ENCODE assay signal across 1 cellular context in the genomic region with DNA sequence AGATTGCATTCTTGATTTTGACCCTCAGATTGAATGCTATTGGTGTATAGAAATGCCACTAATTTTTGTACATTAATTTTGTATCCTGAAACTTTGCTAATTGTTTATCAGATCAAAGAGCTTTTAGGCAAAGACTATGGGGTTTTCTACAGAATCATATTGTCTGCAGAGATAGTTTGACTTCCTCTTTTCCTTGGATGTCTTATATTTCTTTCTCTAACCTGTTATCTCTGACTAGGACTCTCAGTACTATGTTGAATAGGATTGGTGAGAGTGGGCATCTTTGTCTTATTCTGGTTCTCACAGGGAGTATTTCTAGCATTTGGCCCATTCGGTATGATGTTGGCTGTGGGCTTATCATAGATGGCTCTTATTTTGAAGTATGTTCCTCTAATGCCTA. TPM values are rescaled to one million over a fixed set of nuclear protein-coding genes. Genes with fewer than 3 reads are reported as not detected.
"Had no signal": no experiment of that assay in that cellular context is flagged by ENCODE, and none has a peak within 500 bp of the region (broad histone marks: within the 10 kb centered on the region; RNA-seq: fewer than 3 reads in every experiment).

No MANE protein-coding gene starts in this region.

RNA-seq across cellular contexts. Expression of a gene that starts 16.7 kb away (rescaled TPM):
- total RNA-seq: MCF 10A had no signal
